12 cellular contexts compared by ENCODE assay signal in the genomic region with DNA sequence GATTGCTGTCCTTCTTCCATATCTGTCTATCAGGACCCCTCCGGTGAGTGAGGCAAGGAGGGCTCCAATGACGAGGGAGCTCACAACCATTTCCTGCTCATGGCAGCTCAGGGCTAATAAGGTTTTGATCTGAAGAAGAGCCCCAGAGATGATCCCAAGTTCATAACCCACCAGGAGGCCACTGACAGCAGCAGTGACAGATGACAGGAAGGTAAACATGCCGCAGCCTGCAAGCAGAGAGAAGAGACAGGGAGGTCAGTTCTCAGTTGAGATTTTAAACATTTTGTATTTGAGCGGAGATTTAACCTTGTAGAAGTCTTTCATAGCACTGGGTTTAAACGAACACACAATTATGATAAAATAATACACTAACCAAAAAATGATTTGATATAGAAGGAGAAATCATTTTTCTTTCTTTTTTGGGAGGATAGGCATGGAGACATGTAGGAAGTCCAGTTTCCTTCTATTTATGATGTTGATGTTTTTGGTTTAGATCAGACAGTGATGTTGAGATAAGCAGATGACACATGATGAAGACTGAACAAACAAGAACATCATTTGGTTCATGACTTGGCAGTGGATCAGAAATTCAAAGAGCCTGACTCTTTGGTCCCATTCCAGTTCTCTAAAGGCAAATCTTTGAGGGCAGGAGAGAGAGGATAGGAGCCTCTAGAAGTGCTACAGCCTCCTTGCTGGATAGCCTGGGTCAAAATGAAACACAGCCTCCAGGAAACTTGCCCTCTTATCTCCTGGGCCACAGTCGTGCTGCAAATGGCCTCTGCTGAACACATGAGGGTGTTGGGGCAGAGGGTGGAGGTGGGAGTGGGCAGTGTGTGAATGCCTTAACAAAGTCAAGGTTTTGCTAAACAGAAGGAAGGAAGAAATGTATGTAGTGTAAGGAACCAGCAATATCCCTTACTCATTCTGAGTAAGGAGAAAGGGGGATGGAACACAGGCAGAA. TPM values are rescaled to one million over a fixed set of nuclear protein-coding genes. Genes with fewer than 3 reads are reported as not detected.
A peak's percentile ranks its signal among the peaks of the same experiment; 100 is the strongest.
DNase-seq lines count a peak whose midpoint lies in the region; ATAC-seq, FAIRE-seq and TF ChIP-seq lines count a peak whose summit lies in the region.
"Had no signal": no experiment of that assay in that cellular context is flagged by ENCODE, and none has a peak within 500 bp of the region (broad histone marks: within the 10 kb centered on the region; RNA-seq: fewer than 3 reads in every experiment).

No MANE protein-coding gene starts in this region.

- H3K36me3 ChIP-seq in bronchial epithelial cell (ENCODE audit: control insufficient read depth, insufficient read depth, low read length), result no peaks in the 10 kb centered on the region
- no peaks in the 10 kb centered on the region for H3K36me3 ChIP-seq in mesenchymal stem cell (ENCODE audit: control insufficient read depth in 1 of 2, insufficient read depth in 2 of 2, low read depth in 1 of 2, low read length in 2 of 2)

- H2BK15ac ChIP-seq in mesenchymal stem cell (ENCODE audit: low read depth, poor library complexity, severe bottlenecking), result no peak overlapping the region

- in situ Hi-C loops in Caki2 (cut with HindIII; ENCODE audit: low pct_unique_long_range_greater_than_20kb, low sequenced_read_pairs), result no loop called here

- H2AFZ ChIP-seq in mesenchymal stem cell (ENCODE audit: low read depth, low read length), result no peak overlapping the region

- H2BK12ac ChIP-seq in mesenchymal stem cell (ENCODE audit: low read length in 2 of 2), result peak overlapping the region; percentile 49

- no peak overlapping the region for H3K27ac ChIP-seq in mesenchymal stem cell (ENCODE audit: low read length, poor library complexity, severe bottlenecking)
- H3K27ac ChIP-seq: thoracic aorta had no signal

- peak; percentile 47 for FAIRE-seq in bronchial epithelial cell (lab: Jason Lieb, UNC)
- FAIRE-seq: D721Med had no signal

- DNase-seq in Caki2 (ENCODE audit: low read depth) (peak; percentile 46), NCI-H345 treated with DMSO at 0.1 percent for 48 hours (lab: John Stamatoyannopoulos, UW; ENCODE audit: unreplicated experiment) (peak; percentile 49), bronchial epithelial cell (ENCODE audit: low read depth) (peak; percentile 25), mesenchymal stem cell (peak; percentile 78), cortex of kidney (lab: John Stamatoyannopoulos, UW) (no peak), cerebellar nuclear complex (lab: John Stamatoyannopoulos, UW) (no peak)
- DNase-seq: activated CD4-positive, alpha-beta T cell treated with anti-CD3 and anti-CD28 coated beads for 36 hours; activated naive CD8-positive, alpha-beta T cell treated with anti-CD3 and anti-CD28 coated beads, Interleukin-2, amount 50 U/mL, for 24 hours had no signal

- no peaks in the 10 kb centered on the region for H3K79me1 ChIP-seq in mesenchymal stem cell (replicated peaks; ENCODE audit: low read length, poor library complexity, severe bottlenecking)

- no peaks in the 10 kb centered on the region for H3K27me3 ChIP-seq in bronchial epithelial cell (ENCODE audit: control insufficient read depth, insufficient read depth, low read length)
- no peaks in the 10 kb centered on the region for H3K27me3 ChIP-seq in mesenchymal stem cell (ENCODE audit: control insufficient read depth in 1 of 2, insufficient read depth in 1 of 2, low read length in 2 of 2)

- no peak overlapping the region for H2AK5ac ChIP-seq in mesenchymal stem cell (ENCODE audit: low read length, severe bottlenecking)

- ATAC-seq in HG03097 (IDR thresholded peaks at IDR 0.05; ENCODE audit: low FRiP score, unreplicated experiment), result no peak
- ATAC-seq in GM21367 (IDR thresholded peaks at IDR 0.05; ENCODE audit: unreplicated experiment), result no peak
- ATAC-seq: activated CD4-positive, alpha-beta T cell treated with anti-CD3 and anti-CD28 coated beads for 36 hours; activated naive CD8-positive, alpha-beta T cell treated with anti-CD3 and anti-CD28 coated beads, Interleukin-2, amount 50 U/mL, for 24 hours had no signal

- TF ChIP-seq CTCF in bronchial epithelial cell (IDR thresholded peaks at IDR 0.05; ENCODE audit: insufficient read depth, low read length, severe bottlenecking), result no peak

- no peak overlapping the region for H2BK120ac ChIP-seq in mesenchymal stem cell (ENCODE audit: low read depth, low read length)

- peak overlapping the region in 1 of 2 experiments; percentile 10 for H3K4ac ChIP-seq in mesenchymal stem cell (ENCODE audit: low read depth in 1 of 2, low read length in 2 of 2)

- H3K4me2 ChIP-seq in mesenchymal stem cell (ENCODE audit: low read length, poor library complexity, severe bottlenecking), result no peak overlapping the region

- H3K23ac ChIP-seq in mesenchymal stem cell (ENCODE audit: low read length in 2 of 2), result no peak overlapping the region

- H4K8ac ChIP-seq in mesenchymal stem cell (ENCODE audit: low read length), result no peak overlapping the region

- H3K18ac ChIP-seq in mesenchymal stem cell (ENCODE audit: low read depth in 1 of 2, low read length in 2 of 2), result peak overlapping the region; percentile 31 to 46

- H3K9me3 ChIP-seq in mesenchymal stem cell (ENCODE audit: control insufficient read depth, low read length), result no peaks in the 10 kb centered on the region
- H3K9me3 ChIP-seq: thoracic aorta had no signal

- peak overlapping the region; percentile 15 for H4K91ac ChIP-seq in mesenchymal stem cell (ENCODE audit: low read length)

- no peak overlapping the region for H3K14ac ChIP-seq in mesenchymal stem cell (ENCODE audit: low read length in 2 of 2)

- 20% methylated on average over 4 of the region's 6 CpGs for WGBS in mesenchymal stem cell

- no peak overlapping the region for H2BK5ac ChIP-seq in mesenchymal stem cell (ENCODE audit: low read depth, low read length, poor library complexity, severe bottlenecking)

- H3K4me3 ChIP-seq in bronchial epithelial cell (ENCODE audit: low read depth, low read length) (no peak overlapping the region), mesenchymal stem cell (ENCODE audit: insufficient read depth in 1 of 2, low read depth in 1 of 2, low read length in 2 of 2) (no peak overlapping the region)
- H3K4me3 ChIP-seq: thoracic aorta had no signal

- H3K9ac ChIP-seq in mesenchymal stem cell (ENCODE audit: low read length), result no peak overlapping the region

- peaks cover 2% of the 10 kb centered on the region for H3K4me1 ChIP-seq in mesenchymal stem cell (ENCODE audit: control insufficient read depth, insufficient read depth, low read depth, low read length)

RNA-seq across cellular contexts. Expression of a gene that starts 22.6 kb away (rescaled TPM):
- 5.8 and 11.8 TPM in 2 replicates for total RNA-seq in Caki2 (2014; rRNA removed; shearing (Covaris generic); ENCODE audit: low replicate concordance)
- 0.51 and 0.53 TPM in 2 replicates for total RNA-seq in bronchial epithelial cell
- 1.6 TPM for polyA plus RNA-seq in mesenchymal stem cell (2013, experiment 1 of 2)
- 1.7 TPM for polyA plus RNA-seq in mesenchymal stem cell (2013, experiment 2 of 2)

Comparison
In these comparisons a context has a peak if more than half of its experiments do, and no peak if none do; other contexts are left out.
1. DNase-seq: peak in Caki2 (single experiment), NCI-H345 treated with DMSO at 0.1 percent for 48 hours (single experiment), bronchial epithelial cell (single experiment) and mesenchymal stem cell (single experiment); none in cortex of kidney (single experiment) and cerebellar nuclear complex (0 of 2).